ENCODE assay signal across 19 cellular contexts in the genomic region with DNA sequence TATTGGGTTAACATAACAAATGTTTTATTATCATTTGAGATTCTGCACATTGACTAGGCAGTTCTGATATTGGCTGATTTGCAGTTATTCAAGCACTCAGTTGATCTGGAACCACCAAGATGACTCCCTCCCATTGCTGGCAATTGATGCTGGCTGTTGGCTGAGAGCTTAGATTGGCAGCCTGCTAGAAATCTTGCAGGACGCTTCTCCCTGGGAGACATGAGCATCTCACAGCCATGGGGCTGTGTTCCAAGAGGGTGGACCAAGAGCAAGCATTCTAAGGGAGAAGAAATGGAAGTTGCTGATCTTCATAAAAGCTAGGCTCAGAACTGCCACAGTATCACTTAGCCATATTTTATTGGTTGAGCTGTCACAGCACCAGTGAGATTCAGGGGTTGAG.
"Had no signal": no experiment of that assay in that cellular context is flagged by ENCODE, and none has a peak within 500 bp of the region (broad histone marks: within the 10 kb centered on the region; RNA-seq: fewer than 3 reads in every experiment).

No MANE protein-coding gene starts in this region.

- H3K27me3 Mint-ChIP-seq: progenitor cell of endocrine pancreas, T-cell had no signal

- H3K4me1 Mint-ChIP-seq: activated naive CD8-positive, alpha-beta T cell treated with anti-CD3 and anti-CD28 coated beads for 36 hours; natural killer cell; T-cell had no signal

- H3K9me3 ChIP-seq: breast epithelium, lower lobe of right lung, thyroid gland had no signal

- H3K27me3 ChIP-seq: breast epithelium, thyroid gland had no signal

- H3K27ac Mint-ChIP-seq: activated naive CD8-positive, alpha-beta T cell treated with anti-CD3 and anti-CD28 coated beads for 36 hours; natural killer cell; progenitor cell of endocrine pancreas; T-cell; T-helper 2 cell treated with Interferon-gamma antibody and Interleukin-4, amounts not matched to agents 5 μg/mL and 100 μg/mL, for 36 hours had no signal

- H3K27ac ChIP-seq: breast epithelium, epithelial cell of prostate, lower lobe of right lung, thyroid gland had no signal

- H3K36me3 ChIP-seq: breast epithelium, lower lobe of right lung, thyroid gland had no signal

- H3K9me3 Mint-ChIP-seq: activated naive CD8-positive, alpha-beta T cell treated with anti-CD3 and anti-CD28 coated beads for 36 hours had no signal

- H3K4me3 ChIP-seq: breast epithelium, lower lobe of right lung, thyroid gland had no signal

- H3K4me1 ChIP-seq: breast epithelium, lower lobe of right lung, thyroid gland had no signal

- H3K4me3 Mint-ChIP-seq: activated naive CD8-positive, alpha-beta T cell treated with anti-CD3 and anti-CD28 coated beads for 36 hours; natural killer cell; T-cell; T-helper 2 cell treated with Interferon-gamma antibody and Interleukin-4, amounts not matched to agents 5 μg/mL and 100 μg/mL, for 36 hours had no signal

- ATAC-seq: lower lobe of right lung; natural killer cell; stimulated activated naive CD8-positive, alpha-beta T cell treated with anti-CD3 and anti-CD28 coated beads, Interleukin-15, Interleukin-2, amounts not matched to agents 100 U/mL and 50 U/mL, for 24 hours; T-cell had no signal

- DNase-seq: activated CD4-positive, alpha-beta T cell treated with anti-CD3 and anti-CD28 coated beads for 1 hour; activated CD4-positive, alpha-beta T cell treated with anti-CD3 and anti-CD28 coated beads, Interleukin-2, amount 50 U/mL, for 4 hours; activated naive CD4-positive, alpha-beta T cell treated with Interleukin-2 at 50 U/mL for 16 hours; activated naive CD8-positive, alpha-beta T cell treated with anti-CD3 and anti-CD28 coated beads for 36 hours; activated T-cell treated with anti-CD3 and anti-CD28 coated beads, Interleukin-2, amount 50 U/mL, for 48 hours; cerebellar nuclear complex; foreskin melanocyte; glutamatergic neuron; lower lobe of right lung; natural killer cell; stimulated activated CD4-positive, alpha-beta T cell treated with anti-CD3 and anti-CD28 coated beads, Interleukin-12 subunit alpha, Interleukin-12 subunit beta, amount 100 ng/mL, for 4 hours; stimulated activated CD4-positive, alpha-beta T cell treated with anti-CD3 and anti-CD28 coated beads, Interleukin-4, amount 100 ng/mL, for 4 hours; stimulated activated naive CD8-positive, alpha-beta T cell treated with anti-CD3 and anti-CD28 coated beads, Interleukin-15, Interleukin-2, amounts not matched to agents 100 U/mL and 50 U/mL, for 24 hours; T-cell; thyroid gland had no signal

- H3K36me3 Mint-ChIP-seq: activated naive CD8-positive, alpha-beta T cell treated with anti-CD3 and anti-CD28 coated beads for 36 hours; T-cell had no signal
